2 cellular contexts compared by ENCODE assay signal in genomic region chr16:9516444-9516843, GRCh38.
A peak's percentile ranks its signal among the peaks of the same experiment; 100 is the strongest.
TF ChIP-seq lines count a peak whose summit lies in the region.

No MANE protein-coding gene starts in this region.

TF ChIP-seq in A549, 52 proteins besides CTCF, POLR2A, EP300 and RAD21:
- TF ChIP-seq MAFK (IDR thresholded peaks at IDR 0.05; ENCODE audit: partially characterized antibody) (peak; percentile 55), REST (IDR thresholded peaks at IDR 0.05) (no peak)

TF ChIP-seq in IMR-90, 13 proteins besides CTCF, POLR2A, EP300 and RAD21:
- 0 out of 2 replicates have a peak, but pooled peaks have one; percentile 14 for TF ChIP-seq MAFK (IDR thresholded peaks at IDR 0.05; ENCODE audit: low read depth, low read length)
- TF ChIP-seq CHD1 (IDR thresholded peaks at IDR 0.05; ENCODE audit: low read depth, low read length), result no peak
